ENCODE assay signal across 13 cellular contexts in the genomic region with DNA sequence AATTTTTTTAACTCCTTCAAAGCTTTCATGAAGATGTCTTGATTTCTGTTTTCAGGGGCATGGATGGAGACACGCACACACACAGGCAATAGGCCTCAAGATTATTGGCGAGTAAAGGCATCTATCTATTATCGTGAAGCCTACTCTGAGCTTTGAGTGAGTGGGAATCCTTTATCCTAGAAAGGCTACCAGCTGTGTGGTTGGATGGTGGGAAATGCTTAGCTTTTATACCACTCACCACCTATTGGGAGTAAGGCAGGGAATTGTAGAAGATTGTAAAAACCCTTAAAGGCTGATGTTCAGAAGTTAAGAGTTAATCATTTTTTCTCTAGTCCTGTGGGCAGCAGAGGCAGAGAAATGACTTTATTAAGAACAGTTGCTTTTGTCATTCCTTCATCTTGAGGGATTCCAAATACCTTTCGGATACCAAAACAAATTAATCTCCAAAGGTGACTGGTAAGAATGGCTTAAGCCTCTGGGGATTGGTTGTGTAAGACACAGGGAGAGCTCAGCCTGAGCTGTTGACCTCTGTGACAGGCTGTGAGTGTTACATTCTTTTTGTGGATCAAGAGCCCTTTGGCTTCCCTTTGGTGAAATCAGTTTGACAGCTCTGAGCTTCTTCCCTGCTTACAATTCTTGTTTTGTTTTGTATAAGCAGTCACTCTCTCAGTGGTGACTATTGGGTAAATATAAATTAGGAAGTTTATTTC. TPM values are rescaled to one million over a fixed set of nuclear protein-coding genes. Genes with fewer than 3 reads are reported as not detected.
DNase-seq lines count a peak whose midpoint lies in the region; ATAC-seq and TF ChIP-seq lines count a peak whose summit lies in the region.
"Had no signal": no experiment of that assay in that cellular context is flagged by ENCODE, and none has a peak within 500 bp of the region (broad histone marks: within the 10 kb centered on the region; RNA-seq: fewer than 3 reads in every experiment).

No MANE protein-coding gene starts in this region.

- H3K9me3 ChIP-seq in mammary epithelial cell (replicated peaks; ENCODE audit: insufficient read depth, low read length), result no peaks in the 10 kb centered on the region
- H3K9me3 ChIP-seq in left lung, result no peaks in the 10 kb centered on the region
- no peaks in the 10 kb centered on the region for H3K9me3 ChIP-seq in thyroid gland

- WGBS in mammary epithelial cell (ENCODE audit: low coverage, missing lambda C conversion rate), result 90% methylated on average over 4 of the region's 4 CpGs
- 86 to 90% methylated on average over 4 of the region's 4 CpGs for WGBS in thyroid gland, 2 donors

- H4K20me1 ChIP-seq in mammary epithelial cell (ENCODE audit: insufficient read depth, low read length), result no peaks in the 10 kb centered on the region

- TF ChIP-seq POLR2A in thyroid gland (IDR thresholded peaks at IDR 0.05), result no peak

- H3K36me3 ChIP-seq in mammary epithelial cell (ENCODE audit: insufficient read depth, low read length) (no peaks in the 10 kb centered on the region), left lung (peaks cover 0 to 6% of the 10 kb centered on the region in 2 donors), thyroid gland (no peaks in the 10 kb centered on the region)

- H3K4me3 Mint-ChIP-seq in MCF 10A (ENCODE audit: unreplicated experiment), result no peak overlapping the region

- H3K4me2 ChIP-seq in mammary epithelial cell (ENCODE audit: insufficient read depth, low read depth, low read length), result no peak overlapping the region

- peaks cover 9% of the 10 kb centered on the region for H3K4me1 Mint-ChIP-seq in MCF 10A (ENCODE audit: insufficient read depth, unreplicated experiment)

- peaks cover 9% of the 10 kb centered on the region for H3K4me1 ChIP-seq in mammary epithelial cell (ENCODE audit: insufficient read depth, low read length)
- H3K4me1 ChIP-seq in left lung, result peaks cover 5 to 12% of the 10 kb centered on the region in 2 donors
- H3K4me1 ChIP-seq in thyroid gland, result peaks cover 0 to 7% of the 10 kb centered on the region in 2 donors

- intact Hi-C loops in MCF 10A (cut with micrococcal nuclease), result no loop called here
- intact Hi-C loops in mammary epithelial cell (cut with micrococcal nuclease), result no loop called here
- intact Hi-C loops in dorsolateral prefrontal cortex (cut with DNase I), result loop anchor here in 1 of 2 donors (5.0 kb wide), 1 partner anchor 35 kb away; a partner anchor contains a TSS
- intact Hi-C loops in left lung (cut with DNase I), result no loop called here
- intact Hi-C loops in thyroid gland (cut with DNase I), result no loop called here

- H3K27me3 ChIP-seq in mammary epithelial cell (ENCODE audit: insufficient read depth, low read length) (no peaks in the 10 kb centered on the region), dorsolateral prefrontal cortex (no peaks in the 10 kb centered on the region), left lung (no peaks in the 10 kb centered on the region), thyroid gland (no peaks in the 10 kb centered on the region)

- no TSS peak for BruUV-seq in MCF 10A (replicated peaks; lab: Mats Ljungman, UMichigan)
- no TSS peak for BruUV-seq in mammary epithelial cell (replicated peaks; lab: Mats Ljungman, UMichigan)

- dilution Hi-C loops in mammary epithelial cell (cut with HindIII; ENCODE audit: low sequenced_read_pairs), result no loop called here

- no peaks in the 10 kb centered on the region for H3K36me3 Mint-ChIP-seq in MCF 10A (ENCODE audit: insufficient read depth, unreplicated experiment)

- POLR2A ChIA-PET in MCF 10A (lab: Yijun Ruan, JAX), result interaction anchor here (0.7 to 1.3 kb wide), 3 partner anchors 10 to 24 kb away, joined by 3 to 4 read pairs (median 4); no protein-coding TSS in a partner anchor

- H3K4me3 ChIP-seq in mammary epithelial cell (replicated peaks in 1 of 3; ENCODE audit: insufficient read depth in 1 of 3, low read depth in 2 of 3, low read length in 3 of 3), result no peak overlapping the region
- H3K4me3 ChIP-seq in dorsolateral prefrontal cortex, result no peak overlapping the region
- no peak overlapping the region for H3K4me3 ChIP-seq in left lung
- no peak overlapping the region for H3K4me3 ChIP-seq in thyroid gland (replicated peaks in 1 of 3)
- H3K4me3 ChIP-seq: skin epidermis had no signal

- H3K27ac ChIP-seq in mammary epithelial cell (ENCODE audit: insufficient read depth, low read depth, low read length) (no peak overlapping the region), dorsolateral prefrontal cortex (peak overlapping the region in 56 of 59 donors; percentile 2 to 87 (median 68)), left lung (peak overlapping the region in 1 of 2 donors; percentile 15), thyroid gland (no peak overlapping the region)

- H3K27ac Mint-ChIP-seq in MCF 10A (ENCODE audit: low read depth, unreplicated experiment), result no peak overlapping the region

- TF ChIP-seq CTCF in MCF 10A (IDR thresholded peaks at IDR 0.05; ENCODE audit: unreplicated experiment) (no peak), mammary epithelial cell (conservative IDR thresholded peaks at IDR 0.05 in 1 of 2, IDR thresholded peaks at IDR 0.05 in 1 of 2; ENCODE audit: extremely low read depth in 1 of 2, insufficient read depth in 1 of 2, low read depth in 1 of 2, low read length in 2 of 2) (no peak), dorsolateral prefrontal cortex (IDR thresholded peaks at IDR 0.05 in 54 of 56, conservative IDR thresholded peaks at IDR 0.05 in 2 of 56; ENCODE audit: low read depth in 1 of 56, partially characterized antibody in 56 of 56) (no peak), left lung (IDR thresholded peaks at IDR 0.05) (no peak), thyroid gland (IDR thresholded peaks at IDR 0.05) (no peak)

- ATAC-seq in left lung (peak; percentile 95), GM19455 (IDR thresholded peaks at IDR 0.05; ENCODE audit: unreplicated experiment) (no peak)
- ATAC-seq: activated CD4-positive, CD25-positive, alpha-beta regulatory T cell treated with anti-CD3 and anti-CD28 coated beads, Interleukin-2, amount 50 U/mL, for 24 hours had no signal

- no peak overlapping the region for H2AFZ ChIP-seq in mammary epithelial cell (ENCODE audit: low read depth, low read length)

- CTCF ChIA-PET in MCF 10A (lab: Yijun Ruan, JAX), result interaction anchor here (0.6 to 1.1 kb wide), 3 partner anchors 11 to 73 kb away, joined by 3 to 4 read pairs (median 3); no protein-coding TSS in a partner anchor
- CTCF ChIA-PET in mammary epithelial cell (lab: Charles Lee; ENCODE audit: low non-redundant PET), result no interaction called here

- peaks cover 51% of the 10 kb centered on the region for H3K79me2 ChIP-seq in mammary epithelial cell (ENCODE audit: insufficient read depth, low read length)

- no peaks in the 10 kb centered on the region for H3K9me3 Mint-ChIP-seq in MCF 10A (ENCODE audit: unreplicated experiment)

- H3K9ac ChIP-seq in mammary epithelial cell (ENCODE audit: insufficient read depth, low read length), result no peak overlapping the region

- DNase-seq in MCF 10A (ENCODE audit: unreplicated experiment) (peak; percentile 7), mammary epithelial cell (no peak), dorsolateral prefrontal cortex (no peak), left lung (peak in 1 of 2 donors; percentile 33), thyroid gland (peak; percentile 6 to 20), DMS79 (lab: John Stamatoyannopoulos, UW) (no peak), NCI-H510A treated with DMSO at 0.1 percent for 48 hours (lab: John Stamatoyannopoulos, UW) (no peak)
- DNase-seq: activated naive CD4-positive, alpha-beta T cell treated with Interleukin-2 at 50 U/mL for 16 hours; GF-D8; islet precursor cell had no signal

- in situ Hi-C loops in mammary epithelial cell (cut with MboI; ENCODE audit: low sequenced_read_pairs in 2 of 2), result no loop called here

- no peaks in the 10 kb centered on the region for H3K27me3 Mint-ChIP-seq in MCF 10A (ENCODE audit: insufficient read depth, unreplicated experiment)

RNA-seq across cellular contexts. Expression of a gene that starts 33.6 kb away (rescaled TPM):
- total RNA-seq in MCF 10A (2022) (44.9 and 45.2 TPM in 2 replicates), mammary epithelial cell (10 to 100 TPM; 15.8 to 58.2 TPM), dorsolateral prefrontal cortex (10 to 100 TPM; 24.9 to 52.4 (median 41.0) TPM), left lung (10 to 100 TPM; 36.0 to 45.1 TPM), thyroid gland (10 to 100 TPM; 22.3 to 31.2 (median 24.6) TPM)
- polyA plus RNA-seq in mammary epithelial cell, result 32.1 TPM
- 30.6 TPM for polyA minus RNA-seq in mammary epithelial cell

Comparison
In these comparisons a context has a peak if more than half of its experiments do, and no peak if none do; other contexts are left out.
1. DNase-seq: peak in MCF 10A (single experiment) and thyroid gland (2 of 2); none in mammary epithelial cell (single experiment), dorsolateral prefrontal cortex (0 of 10), DMS79 (single experiment) and NCI-H510A treated with DMSO at 0.1 percent for 48 hours (single experiment).
2. H3K27ac ChIP-seq: peak in dorsolateral prefrontal cortex (56 of 59); none in mammary epithelial cell (single experiment) and thyroid gland (0 of 3).